Comparison of ENCODE assay signal across 3 cellular contexts in genomic region chr4:3884261-3884660, GRCh38.
DNase-seq lines count a peak whose midpoint lies in the region; ATAC-seq and TF ChIP-seq lines count a peak whose summit lies in the region.
"Not testable (repeated sequence)": the region's sequence is repeated elsewhere in the genome, so short reads cannot be mapped to it uniquely, and the experiment has no call there.

No MANE protein-coding gene starts in this region.

- DNase-seq in H7 (peak; percentile 1), islet precursor cell (peak; percentile 27), lower lobe of right lung (peak; percentile 16)

- H3K27me3 ChIP-seq in H7 (ENCODE audit: control insufficient read depth, insufficient read depth, low read length), result not testable (repeated sequence)
- H3K27me3 ChIP-seq in lower lobe of right lung (ENCODE audit: low read depth), result peaks cover 20% of the 10 kb centered on the region

- ATAC-seq in lower lobe of right lung, result not testable (repeated sequence)

- H3K27ac ChIP-seq in lower lobe of right lung, result not testable (repeated sequence)

- H3K4me3 ChIP-seq in H7 (ENCODE audit: insufficient read depth, low read depth, low read length); lower lobe of right lung: not testable (repeated sequence)

- H3K4me1 ChIP-seq in lower lobe of right lung, result peaks cover 11% of the 10 kb centered on the region

- H3K9me3 ChIP-seq in lower lobe of right lung, result not testable (repeated sequence)

- intact Hi-C loops in lower lobe of right lung (cut with DNase I), result not testable (repeated sequence)

- not testable (repeated sequence) for TF ChIP-seq CTCF in lower lobe of right lung (IDR thresholded peaks at IDR 0.05)

- not testable (repeated sequence) for H3K36me3 ChIP-seq in H7 (replicated peaks; ENCODE audit: control insufficient read depth, insufficient read depth, low read length); lower lobe of right lung
